ENCODE assay signal across 9 cellular contexts in genomic region chr12:4308334-4308960, GRCh38. TPM values are rescaled to one million over a fixed set of nuclear protein-coding genes. Genes with fewer than 3 reads are reported as not detected.
DNase-seq lines count a peak whose midpoint lies in the region; ATAC-seq and TF ChIP-seq lines count a peak whose summit lies in the region.
"Had no signal": no experiment of that assay in that cellular context is flagged by ENCODE, and none has a peak within 500 bp of the region (broad histone marks: within the 10 kb centered on the region; RNA-seq: fewer than 3 reads in every experiment).

No MANE protein-coding gene starts in this region.

- H3K4me1 Mint-ChIP-seq in activated CD4-positive, alpha-beta T cell treated with anti-CD3 and anti-CD28 coated beads, Interleukin-2, amount 10 ng/mL, durations not matched to agents 24 days and 14 days: peaks cover 2% of the 10 kb centered on the region

- H3K36me3 ChIP-seq in WERI-Rb-1: no peaks in the 10 kb centered on the region
- peaks cover 24% of the 10 kb centered on the region for H3K36me3 ChIP-seq in iPS-20b (ENCODE audit: insufficient read depth, low read depth, low read length)
- no peaks in the 10 kb centered on the region for H3K36me3 ChIP-seq in smooth muscle cell (ENCODE audit: low read depth)

- H3K9me3 Mint-ChIP-seq in activated CD4-positive, alpha-beta T cell treated with anti-CD3 and anti-CD28 coated beads, Interleukin-2, amount 10 ng/mL, durations not matched to agents 24 days and 14 days: no peaks in the 10 kb centered on the region

- peaks cover 57% of the 10 kb centered on the region for H3K36me3 Mint-ChIP-seq in activated CD4-positive, alpha-beta T cell treated with anti-CD3 and anti-CD28 coated beads, Interleukin-2, amount 10 ng/mL, durations not matched to agents 24 days and 14 days (ENCODE audit: low read depth)

- H3K27ac ChIP-seq in WERI-Rb-1 (peak overlapping the region; percentile 88), iPS-20b (ENCODE audit: low read length) (no peak overlapping the region), smooth muscle cell (ENCODE audit: low read depth) (peak overlapping the region; percentile 65)

- no peaks in the 10 kb centered on the region for H3K27me3 ChIP-seq in WERI-Rb-1 (ENCODE audit: insufficient read depth, low read depth, severe bottlenecking)
- no peaks in the 10 kb centered on the region for H3K27me3 ChIP-seq in iPS-20b (ENCODE audit: insufficient read depth, low read length)
- no peaks in the 10 kb centered on the region for H3K27me3 ChIP-seq in smooth muscle cell (ENCODE audit: low read depth)
- H3K27me3 ChIP-seq: testis had no signal

- H2AFZ ChIP-seq in smooth muscle cell (ENCODE audit: low read depth): no peak overlapping the region

- H3K4me1 ChIP-seq in iPS-20b (ENCODE audit: insufficient read depth, low read length) (peaks cover 20% of the 10 kb centered on the region), smooth muscle cell (ENCODE audit: low read depth) (peaks cover 11% of the 10 kb centered on the region)

- no peaks in the 10 kb centered on the region for H3K79me2 ChIP-seq in smooth muscle cell (ENCODE audit: low read depth)

- DNase-seq in activated CD4-positive, alpha-beta T cell treated with anti-CD3 and anti-CD28 coated beads, Interleukin-2, amount 10 ng/mL, durations not matched to agents 24 days and 14 days: no peak
- no peak for DNase-seq in activated CD4-positive, alpha-beta T cell treated with anti-CD3 and anti-CD28 coated beads, Interleukin-2, amount 50 U/mL, for 1 hour
- DNase-seq in WERI-Rb-1: peak; percentile 86
- no peak for DNase-seq in smooth muscle cell (lab: John Stamatoyannopoulos, UW; ENCODE audit: unreplicated experiment)

- H3K9ac ChIP-seq in iPS-20b (ENCODE audit: low read depth, low read length) (peak overlapping the region; percentile 52; the same call in 1 of the 2 replicates), smooth muscle cell (ENCODE audit: low read depth) (no peak overlapping the region)

- no peak overlapping the region for H3K4me3 Mint-ChIP-seq in activated CD4-positive, alpha-beta T cell treated with anti-CD3 and anti-CD28 coated beads, Interleukin-2, amount 10 ng/mL, durations not matched to agents 24 days and 14 days

- intact Hi-C loops in activated CD4-positive, alpha-beta T cell treated with anti-CD3 and anti-CD28 coated beads, Interleukin-2, amount 10 ng/mL, durations not matched to agents 24 days and 14 days (cut with micrococcal nuclease): no loop called here

- H3K27ac Mint-ChIP-seq in activated CD4-positive, alpha-beta T cell treated with anti-CD3 and anti-CD28 coated beads, Interleukin-2, amount 10 ng/mL, durations not matched to agents 24 days and 14 days: peak overlapping the region; percentile 31

- WGBS in smooth muscle cell (ENCODE audit: low lambda C conversion rate): 44% methylated on average over 14 of the region's 14 CpGs

- H3F3A ChIP-seq in smooth muscle cell (ENCODE audit: low read depth): peaks cover 40% of the 10 kb centered on the region

- no peak for ATAC-seq in GM19324 (IDR thresholded peaks at IDR 0.05; ENCODE audit: low FRiP score, unreplicated experiment)
- no peak for ATAC-seq in HG03469 (IDR thresholded peaks at IDR 0.05; ENCODE audit: unreplicated experiment)
- ATAC-seq in GM18907 (IDR thresholded peaks at IDR 0.05; ENCODE audit: unreplicated experiment): no peak

- H3K9me3 ChIP-seq in WERI-Rb-1 (ENCODE audit: severe bottlenecking): no peaks in the 10 kb centered on the region
- no peaks in the 10 kb centered on the region for H3K9me3 ChIP-seq in iPS-20b (ENCODE audit: insufficient read depth, low read depth, low read length)
- H3K9me3 ChIP-seq in smooth muscle cell (replicated peaks; ENCODE audit: low read depth): no peaks in the 10 kb centered on the region
- H3K9me3 ChIP-seq: testis had no signal

- no peaks in the 10 kb centered on the region for H3K27me3 Mint-ChIP-seq in activated CD4-positive, alpha-beta T cell treated with anti-CD3 and anti-CD28 coated beads, Interleukin-2, amount 10 ng/mL, durations not matched to agents 24 days and 14 days

- peak overlapping the region; percentile 57 for H3K4me3 ChIP-seq in WERI-Rb-1 (ENCODE audit: low read depth, low read length)
- H3K4me3 ChIP-seq in iPS-20b (ENCODE audit: low read length): peak overlapping the region; percentile 49
- H3K4me3 ChIP-seq in smooth muscle cell: no peak overlapping the region

- no peak for TF ChIP-seq CTCF in WERI-Rb-1 (IDR thresholded peaks at IDR 0.05; ENCODE audit: low read depth, low read length)
- TF ChIP-seq CTCF in smooth muscle cell (IDR thresholded peaks at IDR 0.05; ENCODE audit: borderline replicate concordance, insufficient read depth, poor library complexity, severe bottlenecking): no peak

- H3K4me2 ChIP-seq in smooth muscle cell: peak overlapping the region; percentile 80

- peaks cover 48% of the 10 kb centered on the region for H4K20me1 ChIP-seq in smooth muscle cell (ENCODE audit: low read depth)

RNA-seq across cellular contexts. Expression of gene TIGAR, which starts 12.6 kb away (rescaled TPM):
- total RNA-seq in activated CD4-positive, alpha-beta T cell treated with anti-CD3 and anti-CD28 coated beads, Interleukin-2, amount 10 ng/mL, durations not matched to agents 24 days and 14 days: 13.4 TPM in 2 replicates
- total RNA-seq in smooth muscle cell: 21.0 and 21.6 TPM in 2 replicates
- polyA plus RNA-seq in smooth muscle cell: 26.1 and 36.0 TPM in 2 replicates

RNA-seq across cellular contexts. Expression of gene CCND2, which starts 34.9 kb away (rescaled TPM):
- total RNA-seq in activated CD4-positive, alpha-beta T cell treated with anti-CD3 and anti-CD28 coated beads, Interleukin-2, amount 10 ng/mL, durations not matched to agents 24 days and 14 days: 607 and 615 TPM in 2 replicates
- total RNA-seq in smooth muscle cell: 462 and 556 TPM in 2 replicates
- 280 and 356 TPM in 2 replicates for polyA plus RNA-seq in smooth muscle cell
